In the genomic region with DNA sequence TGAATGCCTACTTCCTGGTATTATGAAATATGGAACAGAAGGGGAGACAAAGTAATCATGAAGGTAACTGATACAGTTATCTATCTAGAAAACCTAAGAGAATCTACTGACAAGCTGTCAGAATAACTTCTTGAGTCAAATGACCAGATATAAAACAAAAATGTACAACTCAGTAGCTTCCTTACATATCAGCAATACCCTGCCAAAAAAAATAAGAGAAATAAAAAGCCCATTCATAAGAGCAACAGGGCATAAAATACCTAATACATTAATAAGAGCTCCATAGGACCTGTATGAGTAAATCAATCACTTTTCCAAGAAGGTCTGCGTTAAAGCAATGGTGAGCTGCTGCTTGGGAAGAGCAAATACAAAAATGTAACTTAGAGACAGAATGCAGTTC, we compare ENCODE assay signal across 18 cellular contexts. TPM values are rescaled to one million over a fixed set of nuclear protein-coding genes. Genes with fewer than 3 reads are reported as not detected.
"Had no signal": no experiment of that assay in that cellular context is flagged by ENCODE, and none has a peak within 500 bp of the region (broad histone marks: within the 10 kb centered on the region; RNA-seq: fewer than 3 reads in every experiment).

No MANE protein-coding gene starts in this region.

- H3K27me3 ChIP-seq: sigmoid colon, suprapubic skin had no signal

- H3K36me3 ChIP-seq: sigmoid colon, suprapubic skin had no signal

- H3K27ac ChIP-seq: psoas muscle, sigmoid colon had no signal

- H3K27ac Mint-ChIP-seq: activated CD4-positive, alpha-beta memory T cell treated with anti-CD3 and anti-CD28 coated beads, Interleukin-2, amount 10 ng/mL, durations not matched to agents 7 days and 5 days; activated CD4-positive, alpha-beta T cell treated with anti-CD3 and anti-CD28 coated beads for 36 hours; dendritic cell treated with granulocyte-macrophage colony-stimulating factor and Interleukin-4, amounts not matched to agents 40 ng/mL and 50 ng/mL, for 4 days had no signal

- H3K9me3 ChIP-seq: psoas muscle, sigmoid colon, suprapubic skin had no signal

- H3K4me3 ChIP-seq: lung, psoas muscle, sigmoid colon, suprapubic skin had no signal

- ATAC-seq: activated CD4-positive, alpha-beta T cell treated with anti-CD3 and anti-CD28 coated beads for 36 hours; effector memory CD8-positive, alpha-beta T cell; naive thymus-derived CD4-positive, alpha-beta T cell; psoas muscle; T-cell had no signal

- H3K9me3 Mint-ChIP-seq: activated CD4-positive, alpha-beta memory T cell treated with anti-CD3 and anti-CD28 coated beads, Interleukin-2, amount 10 ng/mL, durations not matched to agents 7 days and 5 days; dendritic cell treated with granulocyte-macrophage colony-stimulating factor and Interleukin-4, amounts not matched to agents 40 ng/mL and 50 ng/mL, for 4 days; effector memory CD8-positive, alpha-beta T cell; T-cell had no signal

- DNase-seq: activated CD4-positive, alpha-beta memory T cell treated with anti-CD3 and anti-CD28 coated beads, Interleukin-2, amount 10 ng/mL, durations not matched to agents 7 days and 5 days; activated CD4-positive, alpha-beta T cell treated with anti-CD3 and anti-CD28 coated beads for 36 hours; activated naive CD4-positive, alpha-beta T cell; aorta; central memory CD4-positive, alpha-beta T cell; effector memory CD8-positive, alpha-beta T cell; hippocampal formation; naive thymus-derived CD4-positive, alpha-beta T cell; psoas muscle; sigmoid colon; stimulated activated CD4-positive, alpha-beta T cell treated with anti-CD3 and anti-CD28 coated beads, Interleukin-2, amount 100 ng/mL, for 48 hours; stimulated activated naive CD4-positive, alpha-beta T cell treated with Interleukin-2 at 50 U/mL for 16 hours; T-cell; T1000 had no signal

- H3K4me3 Mint-ChIP-seq: activated CD4-positive, alpha-beta memory T cell treated with anti-CD3 and anti-CD28 coated beads, Interleukin-2, amount 10 ng/mL, durations not matched to agents 7 days and 5 days; activated CD4-positive, alpha-beta T cell treated with anti-CD3 and anti-CD28 coated beads for 36 hours; dendritic cell treated with granulocyte-macrophage colony-stimulating factor and Interleukin-4, amounts not matched to agents 40 ng/mL and 50 ng/mL, for 4 days; effector memory CD8-positive, alpha-beta T cell; naive thymus-derived CD4-positive, alpha-beta T cell; T-cell had no signal

- H3K27me3 Mint-ChIP-seq: activated CD4-positive, alpha-beta memory T cell treated with anti-CD3 and anti-CD28 coated beads, Interleukin-2, amount 10 ng/mL, durations not matched to agents 7 days and 5 days; activated CD4-positive, alpha-beta T cell treated with anti-CD3 and anti-CD28 coated beads for 36 hours; dendritic cell treated with granulocyte-macrophage colony-stimulating factor and Interleukin-4, amounts not matched to agents 40 ng/mL and 50 ng/mL, for 4 days; effector memory CD8-positive, alpha-beta T cell; naive thymus-derived CD4-positive, alpha-beta T cell; T-cell had no signal

RNA-seq across cellular contexts. Expression of gene PLA2G4E, which starts 59.0 kb away (rescaled TPM):
- total RNA-seq: activated CD4-positive, alpha-beta memory T cell treated with anti-CD3 and anti-CD28 coated beads, Interleukin-2, amount 10 ng/mL, durations not matched to agents 7 days and 5 days; activated CD4-positive, alpha-beta T cell treated with anti-CD3 and anti-CD28 coated beads for 36 hours; aorta; mononuclear cell; naive thymus-derived CD4-positive, alpha-beta T cell; sigmoid colon; T-cell had no signal
